ENCODE assay signal across 10 cellular contexts in genomic region chr4:6200922-6201362, GRCh38. TPM values are rescaled to one million over a fixed set of nuclear protein-coding genes. Genes with fewer than 3 reads are reported as not detected.
A peak's percentile ranks its signal among the peaks of the same experiment; 100 is the strongest.
DNase-seq lines count a peak whose midpoint lies in the region; ATAC-seq and TF ChIP-seq lines count a peak whose summit lies in the region.
"Had no signal": no experiment of that assay in that cellular context is flagged by ENCODE, and none has a peak within 500 bp of the region (broad histone marks: within the 10 kb centered on the region; RNA-seq: fewer than 3 reads in every experiment).

No MANE protein-coding gene starts in this region.

- peak overlapping the region; percentile 76 for H3K4me3 Mint-ChIP-seq in activated naive CD8-positive, alpha-beta T cell
- peak overlapping the region; percentile 80 for H3K4me3 Mint-ChIP-seq in neural crest cell

- no peak overlapping the region for H3K27ac Mint-ChIP-seq in activated naive CD8-positive, alpha-beta T cell
- H3K27ac Mint-ChIP-seq in neural crest cell (ENCODE audit: unreplicated experiment) = no peak overlapping the region
- H3K27ac Mint-ChIP-seq: dendritic cell treated with granulocyte-macrophage colony-stimulating factor and Interleukin-4, amounts not matched to agents 40 ng/mL and 50 ng/mL, for 4 days had no signal

- DNase-seq in neural crest cell (ENCODE audit: low read depth, low spot score) (no peak), MG63 (no peak), foreskin keratinocyte (no peak), SIG-M5 (lab: John Stamatoyannopoulos, UW) (no peak)
- DNase-seq in stimulated activated CD4-positive, alpha-beta T cell treated with anti-CD3 and anti-CD28 coated beads, Interleukin-4, amount 100 ng/mL, for 24 hours = no peak

- H3K27me3 Mint-ChIP-seq in activated naive CD8-positive, alpha-beta T cell = peaks cover 32% of the 10 kb centered on the region
- peaks cover 75% of the 10 kb centered on the region for H3K27me3 Mint-ChIP-seq in neural crest cell (ENCODE audit: low read depth)

- TF ChIP-seq CTCF in neural crest cell (conservative IDR thresholded peaks at IDR 0.05) (no peak), foreskin keratinocyte (conservative IDR thresholded peaks at IDR 0.05) (no peak)

- peak overlapping the region; percentile 44; the same call in 1 of the 2 replicates for H3K4me3 ChIP-seq in GM08714 (ENCODE audit: low read length)
- no peak overlapping the region for H3K4me3 ChIP-seq in MG63

- H3K9me3 Mint-ChIP-seq in activated naive CD8-positive, alpha-beta T cell (ENCODE audit: low read depth) = peaks cover 6% of the 10 kb centered on the region
- peaks cover 7% of the 10 kb centered on the region for H3K9me3 Mint-ChIP-seq in neural crest cell

- no peak overlapping the region for H3K27ac ChIP-seq in foreskin keratinocyte

- peaks cover 14% of the 10 kb centered on the region; the same call in 1 of the 2 replicates for H3K27me3 ChIP-seq in MG63
- H3K27me3 ChIP-seq in foreskin keratinocyte = peaks cover 36% of the 10 kb centered on the region

- peaks cover 7% of the 10 kb centered on the region for H3K36me3 Mint-ChIP-seq in activated naive CD8-positive, alpha-beta T cell
- peaks cover 2% of the 10 kb centered on the region for H3K36me3 Mint-ChIP-seq in neural crest cell (ENCODE audit: low read depth)

- no peaks in the 10 kb centered on the region for H3K36me3 ChIP-seq in MG63

- H3K4me1 Mint-ChIP-seq in activated naive CD8-positive, alpha-beta T cell (ENCODE audit: low read depth) = peaks cover 20% of the 10 kb centered on the region
- peaks cover 13% of the 10 kb centered on the region for H3K4me1 Mint-ChIP-seq in neural crest cell

- no peaks in the 10 kb centered on the region for H3K9me3 ChIP-seq in MG63

- no peaks in the 10 kb centered on the region for H3K4me1 ChIP-seq in foreskin keratinocyte

- peak; percentile 13 for ATAC-seq in HG03175 (IDR thresholded peaks at IDR 0.05; ENCODE audit: unreplicated experiment)
- no peak for ATAC-seq in foreskin keratinocyte

RNA-seq across cellular contexts. Expression of gene JAKMIP1, which starts 0.6 kb away (rescaled TPM):
- total RNA-seq in neural crest cell = 0.54 and 0.82 TPM in 2 replicates
- not detected in 2 replicates for total RNA-seq in MG63 (2014; rRNA removed; shearing (Covaris generic); ENCODE audit: low replicate concordance)
- not detected in 2 replicates for total RNA-seq in foreskin keratinocyte
- polyA plus RNA-seq in foreskin keratinocyte = not detected in 2 replicates
- total RNA-seq: HT1080 had no signal
